ENCODE assay signal across 1 cellular context in the genomic region with DNA sequence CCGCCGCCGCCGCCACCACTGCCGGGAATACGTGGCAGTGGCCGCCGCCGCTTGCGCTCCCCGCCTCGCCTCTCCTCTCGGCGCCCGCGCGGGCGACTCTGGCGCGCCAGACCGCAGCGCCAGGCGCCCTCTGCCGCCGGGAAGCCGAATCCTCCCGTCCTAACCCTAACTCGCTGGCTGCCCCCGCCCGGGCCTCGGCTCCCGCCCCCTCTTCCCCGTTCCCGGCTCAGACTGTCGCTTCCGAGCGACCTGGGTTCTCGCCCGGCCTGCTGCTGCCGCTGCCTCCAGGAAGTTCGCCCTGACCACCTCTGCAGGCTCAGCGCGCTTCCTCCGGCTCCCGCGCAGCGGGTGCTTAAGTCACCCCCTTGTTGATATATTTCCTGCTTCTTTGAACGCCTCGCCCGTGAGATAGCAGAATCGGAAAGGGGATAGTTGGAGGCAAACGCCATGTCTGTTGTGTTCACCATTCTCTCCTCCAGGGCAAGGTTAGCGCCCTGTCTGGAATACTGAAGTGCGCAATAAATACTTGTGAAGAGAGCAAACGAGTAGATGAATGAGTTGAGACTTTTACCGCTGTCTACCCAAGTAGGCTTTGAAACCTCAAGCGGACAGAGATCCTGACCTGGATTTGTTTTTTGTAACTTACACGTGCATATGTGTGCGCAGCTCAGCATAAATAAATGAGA.
TF ChIP-seq lines count a peak whose summit lies in the region.

A gene with protein sequence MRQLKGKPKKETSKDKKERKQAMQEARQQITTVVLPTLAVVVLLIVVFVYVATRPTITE (minus strand): TSS at position 100 of the 686 bp plus-strand sequence. CDS start 64,202 bp downstream, outside the sequence.

TF ChIP-seq in WTC11, 78 proteins besides CTCF, POLR2A, EP300 and RAD21 (continued from another document):
- no peak for TF ChIP-seq RELA (CRISPR knock-in tag; IDR thresholded peaks at IDR 0.05; ENCODE audit: borderline replicate concordance)
- TF ChIP-seq, protein P1, sequence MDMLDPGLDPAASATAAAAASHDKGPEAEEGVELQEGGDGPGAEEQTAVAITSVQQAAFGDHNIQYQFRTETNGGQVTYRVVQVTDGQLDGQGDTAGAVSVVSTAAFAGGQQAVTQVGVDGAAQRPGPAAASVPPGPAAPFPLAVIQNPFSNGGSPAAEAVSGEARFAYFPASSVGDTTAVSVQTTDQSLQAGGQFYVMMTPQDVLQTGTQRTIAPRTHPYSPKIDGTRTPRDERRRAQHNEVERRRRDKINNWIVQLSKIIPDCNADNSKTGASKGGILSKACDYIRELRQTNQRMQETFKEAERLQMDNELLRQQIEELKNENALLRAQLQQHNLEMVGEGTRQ (CRISPR knock-in tag; IDR thresholded peaks at IDR 0.05): no peak
- TF ChIP-seq, protein P2, sequence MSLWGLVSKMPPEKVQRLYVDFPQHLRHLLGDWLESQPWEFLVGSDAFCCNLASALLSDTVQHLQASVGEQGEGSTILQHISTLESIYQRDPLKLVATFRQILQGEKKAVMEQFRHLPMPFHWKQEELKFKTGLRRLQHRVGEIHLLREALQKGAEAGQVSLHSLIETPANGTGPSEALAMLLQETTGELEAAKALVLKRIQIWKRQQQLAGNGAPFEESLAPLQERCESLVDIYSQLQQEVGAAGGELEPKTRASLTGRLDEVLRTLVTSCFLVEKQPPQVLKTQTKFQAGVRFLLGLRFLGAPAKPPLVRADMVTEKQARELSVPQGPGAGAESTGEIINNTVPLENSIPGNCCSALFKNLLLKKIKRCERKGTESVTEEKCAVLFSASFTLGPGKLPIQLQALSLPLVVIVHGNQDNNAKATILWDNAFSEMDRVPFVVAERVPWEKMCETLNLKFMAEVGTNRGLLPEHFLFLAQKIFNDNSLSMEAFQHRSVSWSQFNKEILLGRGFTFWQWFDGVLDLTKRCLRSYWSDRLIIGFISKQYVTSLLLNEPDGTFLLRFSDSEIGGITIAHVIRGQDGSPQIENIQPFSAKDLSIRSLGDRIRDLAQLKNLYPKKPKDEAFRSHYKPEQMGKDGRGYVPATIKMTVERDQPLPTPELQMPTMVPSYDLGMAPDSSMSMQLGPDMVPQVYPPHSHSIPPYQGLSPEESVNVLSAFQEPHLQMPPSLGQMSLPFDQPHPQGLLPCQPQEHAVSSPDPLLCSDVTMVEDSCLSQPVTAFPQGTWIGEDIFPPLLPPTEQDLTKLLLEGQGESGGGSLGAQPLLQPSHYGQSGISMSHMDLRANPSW (CRISPR knock-in tag; conservative IDR thresholded peaks at IDR 0.05; ENCODE audit: low read depth): no peak
